20 cellular contexts compared by ENCODE assay signal in genomic region chr11:103987631-103988594, GRCh38. TPM values are rescaled to one million over a fixed set of nuclear protein-coding genes. Genes with fewer than 3 reads are reported as not detected.
DNase-seq lines count a peak whose midpoint lies in the region; ATAC-seq, FAIRE-seq and TF ChIP-seq lines count a peak whose summit lies in the region.
"Had no signal": no experiment of that assay in that cellular context is flagged by ENCODE, and none has a peak within 500 bp of the region (broad histone marks: within the 10 kb centered on the region; RNA-seq: fewer than 3 reads in every experiment).

No MANE protein-coding gene starts in this region.

- H3K9ac ChIP-seq in NT2/D1 (ENCODE audit: insufficient read length, low read depth) (no peak overlapping the region), H1 (replicated peaks in 1 of 4; ENCODE audit: extremely low read depth in 1 of 4, low read depth in 3 of 4, low read length in 3 of 4) (no peak overlapping the region), neuronal stem cell (ENCODE audit: low read depth, low read length, poor library complexity) (no peak overlapping the region)

- no peaks in the 10 kb centered on the region for H4K20me1 ChIP-seq in H1 (replicated peaks in 1 of 2; ENCODE audit: control insufficient read depth in 1 of 2, insufficient read depth in 2 of 2, low read length in 2 of 2)

- peak; percentile 31 for DNase-seq in NCI-H748 (lab: John Stamatoyannopoulos, UW; ENCODE audit: unreplicated experiment)
- DNase-seq in NCI-H748 treated with DMSO at 0.1 percent for 48 hours (lab: John Stamatoyannopoulos, UW), result no peak
- DNase-seq in NT2/D1 (ENCODE audit: low read depth, low spot score), result peak; percentile 59
- DNase-seq in H1 (ENCODE audit: low read depth in 1 of 2, low spot score in 2 of 2), result peak in 1 of 2 experiments; percentile 9
- DNase-seq in neuronal stem cell (ENCODE audit: low spot score), result no peak
- no peak for DNase-seq in GDM1 (lab: John Stamatoyannopoulos, UW)
- DNase-seq in activated T-cell treated with anti-CD3 and anti-CD28 coated beads for 4 hours, result no peak
- DNase-seq: activated CD4-positive, CD25-positive, alpha-beta regulatory T cell; activated CD8-positive, alpha-beta memory T cell treated with anti-CD3 and anti-CD28 coated beads, Interleukin-2, amount 50 U/mL, for 4 hours; activated naive CD4-positive, alpha-beta T cell treated with anti-CD3 and anti-CD28 coated beads, Interleukin-2, amount 50 U/mL, for 16 hours; Caco-2; gastrocnemius medialis; immature natural killer cell; NCI-H1048; Peyer's patch; stimulated activated CD4-positive, alpha-beta T cell treated with anti-CD3 and anti-CD28 coated beads, Interleukin-4, amount 100 ng/mL, for 1 hour; T-helper 1 cell; tibial artery had no signal

- H3K4me1 ChIP-seq in NT2/D1 (ENCODE audit: insufficient read depth, insufficient read length) (no peaks in the 10 kb centered on the region), H1 (replicated peaks in 1 of 4; ENCODE audit: control insufficient read depth in 3 of 4, insufficient read depth in 4 of 4, low read length in 3 of 4) (peaks cover 0 to 3% (median 2%) of the 10 kb centered on the region in 4 experiments; a peak in 2 of 7 replicates), neuronal stem cell (ENCODE audit: control insufficient read depth in 2 of 2, insufficient read depth in 1 of 2, low read depth in 1 of 2, low read length in 2 of 2) (peaks cover 3 to 5% of the 10 kb centered on the region in 2 donors)
- H3K4me1 ChIP-seq: Caco-2, gastrocnemius medialis, Peyer's patch, tibial artery had no signal

- CTCF ChIA-PET in H1 (lab: Charles Lee; ENCODE audit: partially characterized antibody), result interaction anchor here (0.6 to 1.3 kb wide), 2 partner anchors 11 to 960 kb away, joined by 3 read pairs; no protein-coding TSS in a partner anchor

- no peaks in the 10 kb centered on the region for H3K9me3 ChIP-seq in NT2/D1 (ENCODE audit: insufficient read depth, low read length)
- H3K9me3 ChIP-seq in H1 (ENCODE audit: insufficient read depth in 2 of 2, low read depth in 1 of 2, low read length in 1 of 2), result no peaks in the 10 kb centered on the region
- peaks cover 0 to 2% of the 10 kb centered on the region in 2 donors for H3K9me3 ChIP-seq in neuronal stem cell (replicated peaks in 1 of 2; ENCODE audit: control insufficient read depth in 2 of 2, insufficient read depth in 1 of 2, low read depth in 1 of 2, low read length in 2 of 2)
- H3K9me3 ChIP-seq: gastrocnemius medialis, Peyer's patch, tibial artery had no signal

- TF ChIP-seq RAD21 in H1 (IDR thresholded peaks at IDR 0.05 in 1 of 2, conservative IDR thresholded peaks at IDR 0.05 in 1 of 2; ENCODE audit: low read depth in 2 of 2, low read length in 2 of 2), result no peak

- H2AFZ ChIP-seq in H1 (ENCODE audit: low read length) (no peak overlapping the region), neuronal stem cell (ENCODE audit: low read length) (peak overlapping the region; percentile 11)

- no peak overlapping the region for H3K4ac ChIP-seq in H1 (replicated peaks; ENCODE audit: insufficient read length, low read depth, low read length)
- no peak overlapping the region for H3K4ac ChIP-seq in neuronal stem cell (ENCODE audit: low read length)

- H2BK5ac ChIP-seq in H1 (ENCODE audit: low read depth, low read length) (no peak overlapping the region), neuronal stem cell (ENCODE audit: low read length) (no peak overlapping the region)

- H3K79me1 ChIP-seq in H1 (ENCODE audit: low read depth, low read length) (no peaks in the 10 kb centered on the region), neuronal stem cell (ENCODE audit: low read depth, low read length) (no peaks in the 10 kb centered on the region)

- H3K79me2 ChIP-seq in H1 (ENCODE audit: control insufficient read depth in 1 of 2, insufficient read depth in 2 of 2, low read length in 2 of 2), result no peaks in the 10 kb centered on the region

- POLR2A ChIA-PET in H1 (lab: Charles Lee; ENCODE audit: partially characterized antibody), result no interaction called here

- no peaks in the 10 kb centered on the region for H3K23me2 ChIP-seq in H1 (ENCODE audit: low read depth, low read length)

- no peak overlapping the region for H2BK15ac ChIP-seq in H1 (ENCODE audit: low read length)
- H2BK15ac ChIP-seq in neuronal stem cell (ENCODE audit: low read length), result no peak overlapping the region

- TF ChIP-seq CTCF in H1 (IDR thresholded peaks at IDR 0.05; ENCODE audit: control extremely low read depth in 1 of 3, insufficient read depth in 1 of 3, low read depth in 1 of 3, low read length in 3 of 3), result no peak

- H2BK12ac ChIP-seq in H1 (ENCODE audit: low read depth, low read length) (no peak overlapping the region), neuronal stem cell (ENCODE audit: low read length) (no peak overlapping the region)

- no peak overlapping the region for H2AK5ac ChIP-seq in H1 (ENCODE audit: low read depth, low read length)
- H2AK5ac ChIP-seq in neuronal stem cell (ENCODE audit: low read depth, low read length), result no peak overlapping the region

- H3K27ac ChIP-seq in H1 (ENCODE audit: low read depth, low read length) (no peak overlapping the region), neuronal stem cell (replicated peaks; ENCODE audit: low read length) (no peak overlapping the region)
- H3K27ac ChIP-seq: gastrocnemius medialis, Peyer's patch, tibial artery had no signal

- TF ChIP-seq POLR2A in H1 (IDR thresholded peaks at IDR 0.05; ENCODE audit: control extremely low read depth in 1 of 2, low read depth in 2 of 2, low read length in 2 of 2), result no peak

- no peak for ATAC-seq in GM18520 (IDR thresholded peaks at IDR 0.05; ENCODE audit: unreplicated experiment)
- ATAC-seq: gastrocnemius medialis, sciatic nerve had no signal

- H3K56ac ChIP-seq in H1 (replicated peaks; ENCODE audit: insufficient read length, low read depth, low read length), result no peak overlapping the region

- H3K18ac ChIP-seq in H1 (ENCODE audit: extremely low read depth, low read length), result no peak overlapping the region; the same call in 1 of the 2 replicates
- H3K18ac ChIP-seq in neuronal stem cell (ENCODE audit: low read length), result no peak overlapping the region

- H2BK120ac ChIP-seq in H1 (replicated peaks; ENCODE audit: low read depth, low read length) (no peak overlapping the region), neuronal stem cell (ENCODE audit: low read depth, low read length) (no peak overlapping the region)

- H4K91ac ChIP-seq in H1 (replicated peaks; ENCODE audit: insufficient read length, low read length), result no peak overlapping the region
- no peak overlapping the region for H4K91ac ChIP-seq in neuronal stem cell (ENCODE audit: low read depth, low read length, poor library complexity)

- H4K8ac ChIP-seq in H1 (ENCODE audit: extremely low read depth, insufficient read depth, low read length) (no peak overlapping the region), neuronal stem cell (ENCODE audit: low read depth, low read length) (no peak overlapping the region)

- H3K36me3 ChIP-seq in NT2/D1 (ENCODE audit: insufficient read depth, insufficient read length, low read length), result no peaks in the 10 kb centered on the region
- no peaks in the 10 kb centered on the region for H3K36me3 ChIP-seq in H1 (ENCODE audit: control insufficient read depth in 2 of 4, insufficient read depth in 4 of 4, low read length in 3 of 4)
- H3K36me3 ChIP-seq in neuronal stem cell (replicated peaks in 1 of 2; ENCODE audit: control insufficient read depth in 2 of 2, insufficient read depth in 2 of 2, low read length in 2 of 2), result no peaks in the 10 kb centered on the region
- H3K36me3 ChIP-seq: gastrocnemius medialis, Peyer's patch had no signal

- WGBS in H1 (ENCODE audit: extremely low coverage in 1 of 2, insufficient coverage in 1 of 2, insufficient read length in 1 of 2, insufficient replicate concordance in 2 of 2, low coverage in 1 of 2, low lambda C conversion rate in 2 of 2, missing lambda C conversion rate in 1 of 2), 2 experiments, result 82% methylated on average over 9 of the region's 9 CpGs; no CpG with 5 or more reads in 1 of the 2 experiments
- WGBS in neuronal stem cell (ENCODE audit: extremely low coverage in 2 of 2, insufficient read length in 2 of 2, insufficient replicate concordance in 1 of 2), 2 donors, result no CpG with 5 or more reads among the region's 9 CpGs

- no peak overlapping the region for H2BK20ac ChIP-seq in H1 (ENCODE audit: low read length)

- no peak overlapping the region for H4K5ac ChIP-seq in H1 (ENCODE audit: insufficient read length, low read depth, low read length)

- no peak overlapping the region for H3K14ac ChIP-seq in H1 (ENCODE audit: insufficient read length)
- H3K14ac ChIP-seq in neuronal stem cell (ENCODE audit: low read length), result no peak overlapping the region

- H3K23ac ChIP-seq in H1 (ENCODE audit: insufficient read length) (no peak overlapping the region), neuronal stem cell (ENCODE audit: low read depth, low read length, poor library complexity) (no peak overlapping the region)

- H3K27me3 ChIP-seq in NT2/D1 (ENCODE audit: insufficient read depth, insufficient read length) (no peaks in the 10 kb centered on the region), H1 (replicated peaks in 1 of 4; ENCODE audit: control insufficient read depth in 3 of 4, extremely low read depth in 1 of 4, insufficient read depth in 3 of 4, low read length in 3 of 4) (no peaks in the 10 kb centered on the region), neuronal stem cell (ENCODE audit: control insufficient read depth in 3 of 3, insufficient read depth in 3 of 3, low read depth in 1 of 3, low read length in 3 of 3) (no peaks in the 10 kb centered on the region)
- H3K27me3 ChIP-seq: gastrocnemius medialis, Peyer's patch, tibial artery had no signal

- FAIRE-seq in H1 (lab: Jason Lieb, UNC), result peak; percentile 19

- TF ChIP-seq EP300 in H1 (IDR thresholded peaks at IDR 0.05; ENCODE audit: borderline replicate concordance in 1 of 2, low read depth in 2 of 2, low read length in 2 of 2), result no peak

- no peak overlapping the region for H3K4me3 ChIP-seq in NT2/D1 (ENCODE audit: insufficient read length, low read depth)
- no peak overlapping the region for H3K4me3 ChIP-seq in H1 (ENCODE audit: extremely low read depth in 1 of 4, insufficient read depth in 2 of 4, low read depth in 3 of 4, low read length in 4 of 4)
- no peak overlapping the region for H3K4me3 ChIP-seq in neuronal stem cell (ENCODE audit: low read length in 2 of 2)
- H3K4me3 ChIP-seq: gastrocnemius medialis, Peyer's patch, tibial artery had no signal

- H3K4me2 ChIP-seq in H1 (ENCODE audit: insufficient read depth in 1 of 2, low read depth in 2 of 2, low read length in 2 of 2) (no peak overlapping the region), neuronal stem cell (ENCODE audit: insufficient read depth, low read length, poor library complexity, severe bottlenecking) (no peak overlapping the region)

RNA-seq across cellular contexts. Expression of gene DDI1, which starts 48.5 kb away (rescaled TPM):
- total RNA-seq in H1 (2021; fragmentation: NEBNext Ultra II Directional; extraction: Animal tissue kit (Norgen Biotek cat#: 25700)), result not detected in 2 replicates
- polyA plus RNA-seq in H1 (2011; rRNA removed), result not detected in 2 replicates
- polyA plus RNA-seq in H1 (2011; cell fraction: cytosol; rRNA removed), result not detected
- not detected for polyA plus RNA-seq in H1 (2011; cell fraction: nucleus; rRNA removed)
- not detected in 4 replicates for polyA plus RNA-seq in H1 (2012, experiment 1 of 2)
- polyA plus RNA-seq in H1 (2012, experiment 2 of 2), result not detected
- polyA plus RNA-seq in H1 (2013, experiment 1 of 2), result not detected
- not detected for polyA plus RNA-seq in H1 (2013, experiment 2 of 2)
- not detected in 2 replicates for polyA minus RNA-seq in H1 (2011; rRNA and poly(A)+ RNA removed)
- polyA minus RNA-seq in H1 (2011; cell fraction: cytosol; rRNA and poly(A)+ RNA removed), result not detected
- polyA minus RNA-seq in H1 (2011; cell fraction: nucleus; rRNA and poly(A)+ RNA removed), result not detected
- not detected for polyA plus RNA-seq in neuronal stem cell (2013, experiment 1 of 2)
- not detected for polyA plus RNA-seq in neuronal stem cell (2013, experiment 2 of 2)
- total RNA-seq: Caco-2, gastrocnemius medialis, Peyer's patch, sciatic nerve had no signal

Comparison
In these comparisons a context has a peak if more than half of its experiments do, and no peak if none do; other contexts are left out.
1. DNase-seq: peak in NCI-H748 (single experiment) and NT2/D1 (single experiment); none in NCI-H748 treated with DMSO at 0.1 percent for 48 hours (single experiment), neuronal stem cell (single experiment), GDM1 (single experiment) and activated T-cell treated with anti-CD3 and anti-CD28 coated beads for 4 hours (single experiment).